ENCODE assay signal across 8 cellular contexts in genomic region chr7:70681847-70682350, GRCh38.
A peak's percentile ranks its signal among the peaks of the same experiment; 100 is the strongest.
DNase-seq lines count a peak whose midpoint lies in the region; ATAC-seq lines count a peak whose summit lies in the region.

No MANE protein-coding gene starts in this region.

- ATAC-seq in GM19397 (IDR thresholded peaks at IDR 0.05; ENCODE audit: unreplicated experiment) (peak; percentile 81), HG03439 (IDR thresholded peaks at IDR 0.05; ENCODE audit: unreplicated experiment) (peak; percentile 78)

- H3K4me3 ChIP-seq in effector memory CD4-positive, alpha-beta T cell (ENCODE audit: insufficient read depth, low read depth, low read length, poor library complexity, severe bottlenecking): peak overlapping the region; percentile 51

- no peaks in the 10 kb centered on the region for H3K27me3 ChIP-seq in effector memory CD4-positive, alpha-beta T cell (replicated peaks; ENCODE audit: control insufficient read depth, insufficient read depth, low read length, poor library complexity, severe bottlenecking)

- peak overlapping the region; percentile 43 for H3K27ac ChIP-seq in effector memory CD4-positive, alpha-beta T cell (ENCODE audit: insufficient read depth, low read length, poor library complexity, severe bottlenecking)

- peak; percentile 65 for DNase-seq in Daoy (ENCODE audit: low read depth)
- no peak for DNase-seq in effector memory CD4-positive, alpha-beta T cell
- DNase-seq in NCI-H748 treated with DMSO at 0.1 percent for 48 hours (lab: John Stamatoyannopoulos, UW): no peak
- DNase-seq in anterior cingulate cortex (lab: John Stamatoyannopoulos, UW): no peak
- no peak for DNase-seq in dedifferentiated amniotic fluid mesenchymal stem cell (ENCODE audit: extremely low spot score)
- no peak for DNase-seq in amygdala (lab: John Stamatoyannopoulos, UW)

- H3K9me3 ChIP-seq in effector memory CD4-positive, alpha-beta T cell (ENCODE audit: control insufficient read depth, low read length): no peaks in the 10 kb centered on the region

- no peaks in the 10 kb centered on the region for H3K36me3 ChIP-seq in effector memory CD4-positive, alpha-beta T cell (ENCODE audit: control insufficient read depth, insufficient read depth, low read length)

- peaks cover 4% of the 10 kb centered on the region for H3K4me1 ChIP-seq in effector memory CD4-positive, alpha-beta T cell (ENCODE audit: control insufficient read depth, insufficient read depth, low read length, poor library complexity, severe bottlenecking)
